ENCODE assay signal across 29 cellular contexts in genomic region chr3:193712938-193713337, GRCh38.
"Had no signal": no experiment of that assay in that cellular context is flagged by ENCODE, and none has a peak within 500 bp of the region (broad histone marks: within the 10 kb centered on the region; RNA-seq: fewer than 3 reads in every experiment).

No MANE protein-coding gene starts in this region.

- H3K9me3 ChIP-seq: suprapubic skin, testis, thyroid gland, upper lobe of right lung, vagina had no signal

- H3K4me1 ChIP-seq: stomach, suprapubic skin, thyroid gland, tibial artery, transverse colon, upper lobe of left lung, upper lobe of right lung, uterus, vagina had no signal

- H3K4me3 Mint-ChIP-seq: stimulated activated effector memory CD8-positive, alpha-beta T cell treated with anti-CD3 and anti-CD28 coated beads, Interleukin-12 subunit alpha, Interleukin-12 subunit beta, amount 100 ng/mL, for 72 hours; stimulated activated memory B cell treated with anti-CD40 and anti-IgM and Interleukin-4, amounts not matched to agents 10 μg/mL and 1 μg/mL and 100 μg/mL, for 72 hours; stimulated activated naive B cell treated with anti-CD40 and anti-IgM and Interleukin-4, amounts not matched to agents 10 μg/mL and 1 μg/mL and 100 μg/mL, for 72 hours; stimulated activated naive CD8-positive, alpha-beta T cell treated with anti-CD3 and anti-CD28 coated beads, Interleukin-15, amount 100 ng/mL, for 72 hours; stimulated activated naive CD8-positive, alpha-beta T cell treated with anti-CD3 and anti-CD28 coated beads, Interleukin-15, Interleukin-2, amounts not matched to agents 100 ng/mL and 50 ng/mL, for 24 hours; type B pancreatic cell had no signal

- H3K27me3 Mint-ChIP-seq: stimulated activated memory B cell treated with anti-CD40 and anti-IgM and Interleukin-4, amounts not matched to agents 10 μg/mL and 1 μg/mL and 100 μg/mL, for 72 hours; stimulated activated naive B cell treated with anti-CD40 and anti-IgM and Interleukin-4, amounts not matched to agents 10 μg/mL and 1 μg/mL and 100 μg/mL, for 72 hours; stimulated activated naive CD8-positive, alpha-beta T cell treated with anti-CD3 and anti-CD28 coated beads, Interleukin-15, amount 100 ng/mL, for 72 hours; stimulated activated naive CD8-positive, alpha-beta T cell treated with anti-CD3 and anti-CD28 coated beads, Interleukin-15, Interleukin-2, amounts not matched to agents 100 ng/mL and 50 ng/mL, for 24 hours; type B pancreatic cell had no signal

- H3K27me3 ChIP-seq: stomach, suprapubic skin, testis, thyroid gland, tibial artery, tibial nerve, transverse colon, upper lobe of left lung, upper lobe of right lung, uterus, vagina had no signal

- ATAC-seq: stimulated activated effector memory CD8-positive, alpha-beta T cell treated with anti-CD3 and anti-CD28 coated beads, Interleukin-12 subunit alpha, Interleukin-12 subunit beta, amount 100 ng/mL, for 72 hours; stimulated activated memory B cell treated with anti-CD40 and anti-IgM and Interleukin-4, amounts not matched to agents 10 μg/mL and 1 μg/mL and 100 μg/mL, for 72 hours; stimulated activated naive B cell treated with anti-CD40 and anti-IgM and Interleukin-4, amounts not matched to agents 10 μg/mL and 1 μg/mL and 100 μg/mL, for 72 hours; stimulated activated naive CD8-positive, alpha-beta T cell treated with anti-CD3 and anti-CD28 coated beads, Interleukin-15, amount 100 ng/mL, for 72 hours; stimulated activated naive CD8-positive, alpha-beta T cell treated with anti-CD3 and anti-CD28 coated beads, Interleukin-15, Interleukin-2, amounts not matched to agents 100 U/mL and 50 U/mL, for 24 hours; upper lobe of right lung had no signal

- FAIRE-seq: urothelium cell line had no signal

- H3K36me3 ChIP-seq: stomach, suprapubic skin, thoracic aorta, thyroid gland, tibial artery, tibial nerve, transverse colon, upper lobe of left lung, upper lobe of right lung, uterus, vagina had no signal

- DNase-seq: stimulated activated CD4-positive, alpha-beta T cell treated with anti-CD3 and anti-CD28 coated beads, Interleukin-2, amount 100 ng/mL, for 48 hours; stimulated activated CD4-positive, alpha-beta T cell treated with anti-CD3 and anti-CD28 coated beads, Interleukin-4, amount 100 ng/mL, for 1 hour; stimulated activated CD4-positive, alpha-beta T cell treated with anti-CD3 and anti-CD28 coated beads, Interleukin-4, amount 100 ng/mL, for 24 hours; stimulated activated CD4-positive, alpha-beta T cell treated with anti-CD3 and anti-CD28 coated beads, Interleukin-4, amount 100 ng/mL, for 4 hours; stimulated activated CD8-positive, alpha-beta memory T cell treated with anti-CD3 and anti-CD28 coated beads, Interleukin-4, amount 100 ng/mL, for 48 hours; stimulated activated naive B cell treated with anti-CD40 and anti-IgM and Interleukin-4, amounts not matched to agents 10 μg/mL and 1 μg/mL and 100 μg/mL, for 72 hours; stimulated activated naive CD4-positive, alpha-beta T cell; stimulated activated naive CD4-positive, alpha-beta T cell treated with Interleukin-2 at 50 U/mL for 16 hours; stimulated activated naive CD8-positive, alpha-beta T cell treated with anti-CD3 and anti-CD28 coated beads, Interleukin-15, amount 100 ng/mL, for 72 hours; stimulated activated naive CD8-positive, alpha-beta T cell treated with anti-CD3 and anti-CD28 coated beads, Interleukin-15, Interleukin-2, amounts not matched to agents 100 U/mL and 50 U/mL, for 24 hours; stomach; substantia nigra; testis; tibial artery; transverse colon; trophoblast cell; upper lobe of left lung; upper lobe of right lung; uterus had no signal

- H3K27ac ChIP-seq: stomach, suprapubic skin, testis, thoracic aorta, thyroid gland, tibial artery, transverse colon, upper lobe of left lung, upper lobe of right lung, uterus, vagina had no signal

- H3K27ac Mint-ChIP-seq: stimulated activated effector memory CD8-positive, alpha-beta T cell treated with anti-CD3 and anti-CD28 coated beads, Interleukin-12 subunit alpha, Interleukin-12 subunit beta, amount 100 ng/mL, for 72 hours; stimulated activated memory B cell treated with anti-CD40 and anti-IgM and Interleukin-4, amounts not matched to agents 10 μg/mL and 1 μg/mL and 100 μg/mL, for 72 hours; stimulated activated naive B cell treated with anti-CD40 and anti-IgM and Interleukin-4, amounts not matched to agents 10 μg/mL and 1 μg/mL and 100 μg/mL, for 72 hours; stimulated activated naive CD8-positive, alpha-beta T cell treated with anti-CD3 and anti-CD28 coated beads, Interleukin-15, amount 100 ng/mL, for 72 hours; stimulated activated naive CD8-positive, alpha-beta T cell treated with anti-CD3 and anti-CD28 coated beads, Interleukin-15, Interleukin-2, amounts not matched to agents 100 ng/mL and 50 ng/mL, for 24 hours had no signal

- H3K4me3 ChIP-seq: stomach, suprapubic skin, testis, thoracic aorta, thyroid gland, tibial artery, tibial nerve, transverse colon, upper lobe of left lung, upper lobe of right lung, uterus, vagina had no signal

- H3K4me1 Mint-ChIP-seq: stimulated activated effector memory CD8-positive, alpha-beta T cell treated with anti-CD3 and anti-CD28 coated beads, Interleukin-12 subunit alpha, Interleukin-12 subunit beta, amount 100 ng/mL, for 72 hours had no signal
